1 cellular context compared by ENCODE assay signal in genomic region chrX:121641560-121641959, GRCh38.
TF ChIP-seq lines count a peak whose summit lies in the region.

No MANE protein-coding gene starts in this region.

TF ChIP-seq in GM23338, 12 proteins besides CTCF, POLR2A, EP300 and RAD21 (continued from another document):
- no peak for TF ChIP-seq ZNF462 (CRISPR knock-in tag; IDR thresholded peaks at IDR 0.05)
- no peak for TF ChIP-seq EZH2phosphoT487 (IDR thresholded peaks at IDR 0.05; ENCODE audit: unreplicated experiment)
- TF ChIP-seq ZNF114 (CRISPR knock-in tag; IDR thresholded peaks at IDR 0.05), result no peak
- TF ChIP-seq JUNB (IDR thresholded peaks at IDR 0.05; ENCODE audit: unreplicated experiment), result no peak
